12 cellular contexts compared by ENCODE assay signal in the genomic region with DNA sequence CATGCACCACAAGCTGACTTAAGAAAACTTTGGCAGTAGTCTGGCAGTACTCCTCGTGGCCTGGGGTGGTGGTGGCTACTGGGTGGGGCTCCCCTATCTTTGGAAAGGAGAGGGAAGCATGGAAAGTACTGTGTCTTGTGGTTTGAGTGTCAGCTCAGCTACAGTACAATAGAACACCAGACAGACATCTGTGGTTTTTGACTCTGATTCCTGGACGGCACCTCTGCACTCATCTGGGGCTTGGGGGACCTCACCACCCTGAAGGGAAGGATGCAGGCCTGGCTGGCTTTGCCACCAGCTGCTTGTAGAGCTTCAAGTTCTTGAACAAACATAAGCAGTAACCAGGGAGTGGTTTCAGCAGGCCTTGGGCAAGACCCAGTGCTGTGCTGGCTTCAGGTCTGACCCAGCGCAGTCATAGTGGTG. TPM values are rescaled to one million over a fixed set of nuclear protein-coding genes. Genes with fewer than 3 reads are reported as not detected.
DNase-seq lines count a peak whose midpoint lies in the region; ATAC-seq and TF ChIP-seq lines count a peak whose summit lies in the region.
"Had no signal": no experiment of that assay in that cellular context is flagged by ENCODE, and none has a peak within 500 bp of the region (broad histone marks: within the 10 kb centered on the region; RNA-seq: fewer than 3 reads in every experiment).

No MANE protein-coding gene starts in this region.

- no peak overlapping the region for H3K4me3 ChIP-seq in DND-41 (ENCODE audit: low read depth in 1 of 2, low read length in 2 of 2)

- no peak for TF ChIP-seq CTCF in DND-41 (IDR thresholded peaks at IDR 0.05; ENCODE audit: borderline replicate concordance, extremely low read depth, low read length, poor library complexity, severe bottlenecking)

- peak; percentile 38 for DNase-seq in A172 (ENCODE audit: low spot score)
- peak; percentile 73 for DNase-seq in DND-41
- peak; percentile 38 for DNase-seq in UCSD-AML1 (lab: John Stamatoyannopoulos, UW; ENCODE audit: unreplicated experiment)
- DNase-seq in iris pigment epithelial cell (ENCODE audit: low read depth): peak; percentile 9
- DNase-seq in activated effector memory CD4-positive, alpha-beta T cell treated with Interleukin-2 at 50 U/mL for 16 hours: no peak
- DNase-seq in C1 segment of cervical spinal cord (lab: John Stamatoyannopoulos, UW): no peak
- DNase-seq in OCI-M1 (lab: John Stamatoyannopoulos, UW): no peak
- DNase-seq in AG08396 (ENCODE audit: low spot score): no peak
- DNase-seq: Calu3, NCI-H2081 treated with DMSO at 0.1 percent for 48 hours, nephron progenitor cell had no signal

- peaks cover 3% of the 10 kb centered on the region for H3K9me3 ChIP-seq in DND-41 (ENCODE audit: insufficient read depth, low read length, severe bottlenecking)

- no peak overlapping the region for H3K4me2 ChIP-seq in DND-41 (ENCODE audit: insufficient read depth, low read length)

- no peaks in the 10 kb centered on the region for H3K79me2 ChIP-seq in DND-41 (ENCODE audit: insufficient read depth, low read length)

- no peak overlapping the region for H2AFZ ChIP-seq in DND-41 (ENCODE audit: low read depth, low read length)

- H3K4me1 ChIP-seq in DND-41 (ENCODE audit: insufficient read depth, low read length): peaks cover 34% of the 10 kb centered on the region

- H4K20me1 ChIP-seq in DND-41 (ENCODE audit: insufficient read depth, low read length): no peaks in the 10 kb centered on the region

- ATAC-seq in DND-41 (ENCODE audit: insufficient read depth, low read depth): peak; percentile 92
- ATAC-seq: SK-N-SH treated with all-trans-retinoic acid at 6 μM for 48 hours had no signal

- H3K9ac ChIP-seq in DND-41 (ENCODE audit: low read depth, low read length): no peak overlapping the region

- H3K27me3 ChIP-seq in DND-41 (ENCODE audit: insufficient read depth, low read length, poor library complexity): no peaks in the 10 kb centered on the region

- H3K36me3 ChIP-seq in DND-41 (ENCODE audit: insufficient read depth, low read length): no peaks in the 10 kb centered on the region

- peak overlapping the region; percentile 69 for H3K27ac ChIP-seq in DND-41 (ENCODE audit: low read length)

RNA-seq across cellular contexts. Expression of a gene that starts 40.6 kb away (rescaled TPM):
- total RNA-seq in A172 (2014; rRNA removed; shearing (Covaris generic)): not detected in 2 replicates
- total RNA-seq: Calu3 had no signal

Comparison
In these comparisons a context has a peak if more than half of its experiments do, and no peak if none do; other contexts are left out.
1. DNase-seq: peak in A172 (single experiment), DND-41 (single experiment), UCSD-AML1 (single experiment) and iris pigment epithelial cell (single experiment); none in activated effector memory CD4-positive, alpha-beta T cell treated with Interleukin-2 at 50 U/mL for 16 hours (single experiment), C1 segment of cervical spinal cord (0 of 14), OCI-M1 (single experiment) and AG08396 (single experiment).